In the genomic region with DNA sequence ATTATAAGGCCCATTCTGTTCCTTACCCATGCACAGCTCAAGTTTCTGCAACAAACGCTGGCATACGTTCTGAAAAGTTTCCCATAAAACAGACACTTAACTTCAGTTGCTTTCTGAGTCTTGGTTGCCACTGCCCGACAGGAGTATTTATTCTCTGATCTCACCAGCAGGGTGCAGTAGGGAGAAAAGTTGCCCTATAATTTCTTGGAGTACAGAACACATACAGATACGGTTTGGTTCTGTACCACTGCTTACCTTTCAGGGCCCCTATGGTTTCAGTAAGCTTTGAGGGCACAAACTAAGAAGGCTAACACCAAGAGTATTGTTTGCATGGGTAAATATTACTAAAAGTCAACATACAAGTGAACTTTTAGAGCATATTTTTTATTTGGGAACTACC, we compare ENCODE assay signal across 8 cellular contexts.
DNase-seq lines count a peak whose midpoint lies in the region; ATAC-seq and TF ChIP-seq lines count a peak whose summit lies in the region.

No MANE protein-coding gene starts in this region.

- no peaks in the 10 kb centered on the region for H3K79me1 ChIP-seq in neuronal stem cell (ENCODE audit: low read depth, low read length)

- no peaks in the 10 kb centered on the region for H3K27me3 ChIP-seq in KMS-11 (ENCODE audit: insufficient read depth, low read depth)
- H3K27me3 ChIP-seq in neuronal stem cell (ENCODE audit: control insufficient read depth in 3 of 3, insufficient read depth in 3 of 3, low read depth in 1 of 3, low read length in 3 of 3) = no peaks in the 10 kb centered on the region

- H3K4ac ChIP-seq in neuronal stem cell (ENCODE audit: low read length) = no peak overlapping the region

- no peak overlapping the region for H2BK15ac ChIP-seq in neuronal stem cell (ENCODE audit: low read length)

- no peaks in the 10 kb centered on the region for H3K4me1 Mint-ChIP-seq in activated naive CD8-positive, alpha-beta T cell treated with anti-CD3 and anti-CD28 coated beads, Interleukin-2, amount 50 U/mL, for 24 hours
- H3K4me1 Mint-ChIP-seq in activated naive CD8-positive, alpha-beta T cell treated with anti-CD3 and anti-CD28 coated beads for 36 hours = no peaks in the 10 kb centered on the region
- peaks cover 8% of the 10 kb centered on the region for H3K4me1 Mint-ChIP-seq in chondrocyte (ENCODE audit: low read depth)

- TF ChIP-seq CTCF in KMS-11 (conservative IDR thresholded peaks at IDR 0.05; ENCODE audit: low read depth, low read length) (peak; percentile 34), chondrocyte (IDR thresholded peaks at IDR 0.05) (peak; percentile 55)

- no peaks in the 10 kb centered on the region for H3K79me2 ChIP-seq in KMS-11 (ENCODE audit: insufficient read depth, low read depth)

- peak; percentile 2 for DNase-seq in activated naive CD8-positive, alpha-beta T cell treated with anti-CD3 and anti-CD28 coated beads, Interleukin-2, amount 50 U/mL, for 24 hours
- DNase-seq in activated naive CD8-positive, alpha-beta T cell treated with anti-CD3 and anti-CD28 coated beads for 36 hours = no peak
- DNase-seq in chondrocyte (ENCODE audit: low spot score) = no peak
- DNase-seq in stimulated activated naive CD8-positive, alpha-beta T cell treated with anti-CD3 and anti-CD28 coated beads, Interleukin-15, Interleukin-2, amounts not matched to agents 100 U/mL and 50 U/mL, for 24 hours = peak; percentile 5
- no peak for DNase-seq in RKO (ENCODE audit: low spot score)
- no peak for DNase-seq in neuronal stem cell (ENCODE audit: low spot score)

- H2BK12ac ChIP-seq in neuronal stem cell (ENCODE audit: low read length) = no peak overlapping the region

- WGBS in neuronal stem cell (ENCODE audit: extremely low coverage in 2 of 2, insufficient read length in 2 of 2, insufficient replicate concordance in 1 of 2), 2 donors = no CpG with 5 or more reads among the region's 4 CpGs

- no peak overlapping the region for H4K91ac ChIP-seq in neuronal stem cell (ENCODE audit: low read depth, low read length, poor library complexity)

- no peaks in the 10 kb centered on the region for H3K36me3 ChIP-seq in KMS-11 (ENCODE audit: insufficient read depth)
- H3K36me3 ChIP-seq in neuronal stem cell (replicated peaks in 1 of 2; ENCODE audit: control insufficient read depth in 2 of 2, insufficient read depth in 2 of 2, low read length in 2 of 2) = peaks cover 18 to 54% of the 10 kb centered on the region in 2 donors

- ATAC-seq in activated naive CD8-positive, alpha-beta T cell treated with anti-CD3 and anti-CD28 coated beads, Interleukin-2, amount 50 U/mL, for 24 hours = no peak
- no peak for ATAC-seq in stimulated activated naive CD8-positive, alpha-beta T cell treated with anti-CD3 and anti-CD28 coated beads, Interleukin-15, Interleukin-2, amounts not matched to agents 100 U/mL and 50 U/mL, for 24 hours
- ATAC-seq in GM21367 (IDR thresholded peaks at IDR 0.05; ENCODE audit: unreplicated experiment) = no peak

- H3K14ac ChIP-seq in neuronal stem cell (ENCODE audit: low read length) = no peak overlapping the region

- peaks cover 13% of the 10 kb centered on the region for H3K36me3 Mint-ChIP-seq in activated naive CD8-positive, alpha-beta T cell treated with anti-CD3 and anti-CD28 coated beads, Interleukin-2, amount 50 U/mL, for 24 hours (ENCODE audit: low read depth)
- H3K36me3 Mint-ChIP-seq in activated naive CD8-positive, alpha-beta T cell treated with anti-CD3 and anti-CD28 coated beads for 36 hours = peaks cover 31% of the 10 kb centered on the region
- peaks cover 52% of the 10 kb centered on the region for H3K36me3 Mint-ChIP-seq in chondrocyte (ENCODE audit: low read depth)

- peaks cover 9 to 10% of the 10 kb centered on the region in 2 donors for H3K9me3 ChIP-seq in neuronal stem cell (replicated peaks in 1 of 2; ENCODE audit: control insufficient read depth in 2 of 2, insufficient read depth in 1 of 2, low read depth in 1 of 2, low read length in 2 of 2)

- no peak overlapping the region for H3K9ac ChIP-seq in KMS-11
- no peak overlapping the region for H3K9ac ChIP-seq in neuronal stem cell (ENCODE audit: low read depth, low read length, poor library complexity)

- peaks cover 5% of the 10 kb centered on the region for H3K9me3 Mint-ChIP-seq in activated naive CD8-positive, alpha-beta T cell treated with anti-CD3 and anti-CD28 coated beads, Interleukin-2, amount 50 U/mL, for 24 hours
- peaks cover 8% of the 10 kb centered on the region for H3K9me3 Mint-ChIP-seq in activated naive CD8-positive, alpha-beta T cell treated with anti-CD3 and anti-CD28 coated beads for 36 hours
- H3K9me3 Mint-ChIP-seq in chondrocyte (ENCODE audit: low read depth) = peaks cover 26% of the 10 kb centered on the region

- H3K4me1 ChIP-seq in KMS-11 (ENCODE audit: low read depth, poor library complexity, severe bottlenecking) = no peaks in the 10 kb centered on the region
- H3K4me1 ChIP-seq in neuronal stem cell (ENCODE audit: control insufficient read depth in 2 of 2, insufficient read depth in 1 of 2, low read depth in 1 of 2, low read length in 2 of 2) = no peaks in the 10 kb centered on the region

- H3K18ac ChIP-seq in neuronal stem cell (ENCODE audit: low read length) = no peak overlapping the region

- H3K4me3 ChIP-seq in KMS-11 (IDR thresholded peaks at IDR 0.05; ENCODE audit: insufficient read depth, low read depth, low read length) (no peak overlapping the region), neuronal stem cell (ENCODE audit: low read length in 2 of 2) (peak overlapping the region in 1 of 2 donors; percentile 18)

- no peak overlapping the region for H2BK5ac ChIP-seq in neuronal stem cell (ENCODE audit: low read length)

- H3K23ac ChIP-seq in neuronal stem cell (ENCODE audit: low read depth, low read length, poor library complexity) = no peak overlapping the region

- no peak overlapping the region for H2BK120ac ChIP-seq in neuronal stem cell (ENCODE audit: low read depth, low read length)

- H4K20me1 ChIP-seq in KMS-11 (ENCODE audit: insufficient read depth) = no peaks in the 10 kb centered on the region

- H2AK5ac ChIP-seq in neuronal stem cell (ENCODE audit: low read depth, low read length) = no peak overlapping the region

- H3K27ac Mint-ChIP-seq in activated naive CD8-positive, alpha-beta T cell treated with anti-CD3 and anti-CD28 coated beads, Interleukin-2, amount 50 U/mL, for 24 hours = no peak overlapping the region
- H3K27ac Mint-ChIP-seq in activated naive CD8-positive, alpha-beta T cell treated with anti-CD3 and anti-CD28 coated beads for 36 hours = no peak overlapping the region
- no peak overlapping the region for H3K27ac Mint-ChIP-seq in chondrocyte (ENCODE audit: unreplicated experiment)

- H2AFZ ChIP-seq in KMS-11 (ENCODE audit: low read depth) = no peak overlapping the region
- no peak overlapping the region for H2AFZ ChIP-seq in neuronal stem cell (ENCODE audit: low read length)

- no peaks in the 10 kb centered on the region for H3K27me3 Mint-ChIP-seq in activated naive CD8-positive, alpha-beta T cell treated with anti-CD3 and anti-CD28 coated beads, Interleukin-2, amount 50 U/mL, for 24 hours
- H3K27me3 Mint-ChIP-seq in activated naive CD8-positive, alpha-beta T cell treated with anti-CD3 and anti-CD28 coated beads for 36 hours = no peaks in the 10 kb centered on the region
- H3K27me3 Mint-ChIP-seq in chondrocyte (ENCODE audit: low read depth) = no peaks in the 10 kb centered on the region

- H3K4me2 ChIP-seq in KMS-11 (no peak overlapping the region), neuronal stem cell (ENCODE audit: insufficient read depth, low read length, poor library complexity, severe bottlenecking) (no peak overlapping the region)

- no peak overlapping the region for H3K4me3 Mint-ChIP-seq in activated naive CD8-positive, alpha-beta T cell treated with anti-CD3 and anti-CD28 coated beads, Interleukin-2, amount 50 U/mL, for 24 hours
- no peak overlapping the region for H3K4me3 Mint-ChIP-seq in activated naive CD8-positive, alpha-beta T cell treated with anti-CD3 and anti-CD28 coated beads for 36 hours
- no peak overlapping the region for H3K4me3 Mint-ChIP-seq in chondrocyte (ENCODE audit: unreplicated experiment)

- H4K8ac ChIP-seq in neuronal stem cell (ENCODE audit: low read depth, low read length) = no peak overlapping the region

- H3K27ac ChIP-seq in KMS-11 (no peak overlapping the region), neuronal stem cell (replicated peaks; ENCODE audit: low read length) (no peak overlapping the region)

Comparison
In these comparisons a context has a peak if more than half of its experiments do, and no peak if none do; other contexts are left out.
1. DNase-seq: peak in activated naive CD8-positive, alpha-beta T cell treated with anti-CD3 and anti-CD28 coated beads, Interleukin-2, amount 50 U/mL, for 24 hours (single experiment) and stimulated activated naive CD8-positive, alpha-beta T cell treated with anti-CD3 and anti-CD28 coated beads, Interleukin-15, Interleukin-2, amounts not matched to agents 100 U/mL and 50 U/mL, for 24 hours (single experiment); none in activated naive CD8-positive, alpha-beta T cell treated with anti-CD3 and anti-CD28 coated beads for 36 hours (single experiment), chondrocyte (single experiment), RKO (single experiment) and neuronal stem cell (single experiment).